Comparison of ENCODE assay signal across 9 cellular contexts in genomic region chr7:332646-333398, GRCh38. TPM values are rescaled to one million over a fixed set of nuclear protein-coding genes. Genes with fewer than 3 reads are reported as not detected.
DNase-seq lines count a peak whose midpoint lies in the region; FAIRE-seq and TF ChIP-seq lines count a peak whose summit lies in the region.
"Had no signal": no experiment of that assay in that cellular context is flagged by ENCODE, and none has a peak within 500 bp of the region (broad histone marks: within the 10 kb centered on the region; RNA-seq: fewer than 3 reads in every experiment).

No MANE protein-coding gene starts in this region.

- no peaks in the 10 kb centered on the region for H3K9me3 ChIP-seq in adipocyte (ENCODE audit: control insufficient read depth, low read length)
- H3K9me3 ChIP-seq in right atrium auricular region, result no peaks in the 10 kb centered on the region

- H3K4me3 ChIP-seq in adipocyte (ENCODE audit: low read length), result no peak overlapping the region
- H3K4me3 ChIP-seq in right atrium auricular region, result peak overlapping the region; percentile 36 to 51
- peak overlapping the region; percentile 29 for H3K4me3 ChIP-seq in rectal smooth muscle tissue (ENCODE audit: low read length)

- peaks cover 4% of the 10 kb centered on the region for H3K4me1 ChIP-seq in adipocyte (ENCODE audit: control insufficient read depth, insufficient read depth, low read length)
- H3K4me1 ChIP-seq in right atrium auricular region, result peaks cover 0 to 16% of the 10 kb centered on the region in 2 donors
- peaks cover 6% of the 10 kb centered on the region for H3K4me1 ChIP-seq in rectal smooth muscle tissue (ENCODE audit: control insufficient read depth, insufficient read depth, low read length)

- peaks cover 44% of the 10 kb centered on the region for H3K27me3 ChIP-seq in adipocyte (replicated peaks; ENCODE audit: control insufficient read depth, insufficient read depth, low read length)
- no peaks in the 10 kb centered on the region for H3K27me3 ChIP-seq in right atrium auricular region
- no peaks in the 10 kb centered on the region for H3K27me3 ChIP-seq in rectal smooth muscle tissue (ENCODE audit: control insufficient read depth, insufficient read depth, low read length)

- H3K9ac ChIP-seq in adipocyte (ENCODE audit: low read length), result no peak overlapping the region
- no peak overlapping the region for H3K9ac ChIP-seq in rectal smooth muscle tissue (ENCODE audit: low read length)

- H3K36me3 ChIP-seq in adipocyte (ENCODE audit: control insufficient read depth, insufficient read depth, low read length, severe bottlenecking) (no peaks in the 10 kb centered on the region), right atrium auricular region (no peaks in the 10 kb centered on the region), rectal smooth muscle tissue (ENCODE audit: control insufficient read depth, insufficient read depth, low read length) (no peaks in the 10 kb centered on the region)

- H3K27ac ChIP-seq in C4-2B (peak overlapping the region; percentile 46), right atrium auricular region (peak overlapping the region; percentile 78), rectal smooth muscle tissue (ENCODE audit: low read depth, low read length) (peak overlapping the region; percentile 33)

- TF ChIP-seq CTCF in C4-2B (conservative IDR thresholded peaks at IDR 0.05) (peak; percentile 89), right atrium auricular region (IDR thresholded peaks at IDR 0.05) (peak; percentile 76 to 97)

- DNase-seq in HTR-8/SVneo (ENCODE audit: insufficient read length, low spot score) (peak; percentile 92), SW 1271 (lab: John Stamatoyannopoulos, UW) (peak; percentile 25 to 63), adipocyte (ENCODE audit: low read depth) (peak; percentile 84), right atrium auricular region (ENCODE audit: low spot score) (peak; percentile 67), ureter (ENCODE audit: low spot score) (peak; percentile 79), RKO (ENCODE audit: low spot score) (no peak)

- peak; percentile 87 for FAIRE-seq in HTR-8/SVneo (lab: Jason Lieb, UNC)

RNA-seq across cellular contexts. Expression of gene FOXL3, which starts 42.9 kb away (rescaled TPM):
- not detected for total RNA-seq in right atrium auricular region
- total RNA-seq in ureter, result not detected
- total RNA-seq: HT1080 had no signal
